Comparison of ENCODE assay signal across 1 cellular context in the genomic region with DNA sequence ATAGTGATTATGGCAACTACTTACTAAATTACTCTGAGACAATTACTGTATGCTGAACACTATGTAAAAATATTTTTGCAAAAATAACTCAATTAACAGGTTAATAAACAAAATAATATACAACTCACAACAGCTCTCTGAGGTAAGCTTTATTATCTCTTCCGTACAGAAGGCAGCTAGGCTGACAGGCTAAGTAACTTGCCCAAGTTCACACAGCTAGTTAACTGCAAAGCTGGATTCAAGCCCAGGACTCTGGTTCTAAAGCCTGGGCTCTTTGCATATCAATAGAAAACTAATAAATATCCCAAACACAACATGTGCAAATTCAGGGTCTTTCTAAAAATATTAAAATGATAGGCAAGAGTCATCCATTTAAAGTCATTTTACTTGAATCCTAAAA.
TF ChIP-seq lines count a peak whose summit lies in the region.

No MANE protein-coding gene starts in this region.

TF ChIP-seq in GM23338, 12 proteins besides CTCF, POLR2A, EP300 and RAD21:
- TF ChIP-seq, protein P1, sequence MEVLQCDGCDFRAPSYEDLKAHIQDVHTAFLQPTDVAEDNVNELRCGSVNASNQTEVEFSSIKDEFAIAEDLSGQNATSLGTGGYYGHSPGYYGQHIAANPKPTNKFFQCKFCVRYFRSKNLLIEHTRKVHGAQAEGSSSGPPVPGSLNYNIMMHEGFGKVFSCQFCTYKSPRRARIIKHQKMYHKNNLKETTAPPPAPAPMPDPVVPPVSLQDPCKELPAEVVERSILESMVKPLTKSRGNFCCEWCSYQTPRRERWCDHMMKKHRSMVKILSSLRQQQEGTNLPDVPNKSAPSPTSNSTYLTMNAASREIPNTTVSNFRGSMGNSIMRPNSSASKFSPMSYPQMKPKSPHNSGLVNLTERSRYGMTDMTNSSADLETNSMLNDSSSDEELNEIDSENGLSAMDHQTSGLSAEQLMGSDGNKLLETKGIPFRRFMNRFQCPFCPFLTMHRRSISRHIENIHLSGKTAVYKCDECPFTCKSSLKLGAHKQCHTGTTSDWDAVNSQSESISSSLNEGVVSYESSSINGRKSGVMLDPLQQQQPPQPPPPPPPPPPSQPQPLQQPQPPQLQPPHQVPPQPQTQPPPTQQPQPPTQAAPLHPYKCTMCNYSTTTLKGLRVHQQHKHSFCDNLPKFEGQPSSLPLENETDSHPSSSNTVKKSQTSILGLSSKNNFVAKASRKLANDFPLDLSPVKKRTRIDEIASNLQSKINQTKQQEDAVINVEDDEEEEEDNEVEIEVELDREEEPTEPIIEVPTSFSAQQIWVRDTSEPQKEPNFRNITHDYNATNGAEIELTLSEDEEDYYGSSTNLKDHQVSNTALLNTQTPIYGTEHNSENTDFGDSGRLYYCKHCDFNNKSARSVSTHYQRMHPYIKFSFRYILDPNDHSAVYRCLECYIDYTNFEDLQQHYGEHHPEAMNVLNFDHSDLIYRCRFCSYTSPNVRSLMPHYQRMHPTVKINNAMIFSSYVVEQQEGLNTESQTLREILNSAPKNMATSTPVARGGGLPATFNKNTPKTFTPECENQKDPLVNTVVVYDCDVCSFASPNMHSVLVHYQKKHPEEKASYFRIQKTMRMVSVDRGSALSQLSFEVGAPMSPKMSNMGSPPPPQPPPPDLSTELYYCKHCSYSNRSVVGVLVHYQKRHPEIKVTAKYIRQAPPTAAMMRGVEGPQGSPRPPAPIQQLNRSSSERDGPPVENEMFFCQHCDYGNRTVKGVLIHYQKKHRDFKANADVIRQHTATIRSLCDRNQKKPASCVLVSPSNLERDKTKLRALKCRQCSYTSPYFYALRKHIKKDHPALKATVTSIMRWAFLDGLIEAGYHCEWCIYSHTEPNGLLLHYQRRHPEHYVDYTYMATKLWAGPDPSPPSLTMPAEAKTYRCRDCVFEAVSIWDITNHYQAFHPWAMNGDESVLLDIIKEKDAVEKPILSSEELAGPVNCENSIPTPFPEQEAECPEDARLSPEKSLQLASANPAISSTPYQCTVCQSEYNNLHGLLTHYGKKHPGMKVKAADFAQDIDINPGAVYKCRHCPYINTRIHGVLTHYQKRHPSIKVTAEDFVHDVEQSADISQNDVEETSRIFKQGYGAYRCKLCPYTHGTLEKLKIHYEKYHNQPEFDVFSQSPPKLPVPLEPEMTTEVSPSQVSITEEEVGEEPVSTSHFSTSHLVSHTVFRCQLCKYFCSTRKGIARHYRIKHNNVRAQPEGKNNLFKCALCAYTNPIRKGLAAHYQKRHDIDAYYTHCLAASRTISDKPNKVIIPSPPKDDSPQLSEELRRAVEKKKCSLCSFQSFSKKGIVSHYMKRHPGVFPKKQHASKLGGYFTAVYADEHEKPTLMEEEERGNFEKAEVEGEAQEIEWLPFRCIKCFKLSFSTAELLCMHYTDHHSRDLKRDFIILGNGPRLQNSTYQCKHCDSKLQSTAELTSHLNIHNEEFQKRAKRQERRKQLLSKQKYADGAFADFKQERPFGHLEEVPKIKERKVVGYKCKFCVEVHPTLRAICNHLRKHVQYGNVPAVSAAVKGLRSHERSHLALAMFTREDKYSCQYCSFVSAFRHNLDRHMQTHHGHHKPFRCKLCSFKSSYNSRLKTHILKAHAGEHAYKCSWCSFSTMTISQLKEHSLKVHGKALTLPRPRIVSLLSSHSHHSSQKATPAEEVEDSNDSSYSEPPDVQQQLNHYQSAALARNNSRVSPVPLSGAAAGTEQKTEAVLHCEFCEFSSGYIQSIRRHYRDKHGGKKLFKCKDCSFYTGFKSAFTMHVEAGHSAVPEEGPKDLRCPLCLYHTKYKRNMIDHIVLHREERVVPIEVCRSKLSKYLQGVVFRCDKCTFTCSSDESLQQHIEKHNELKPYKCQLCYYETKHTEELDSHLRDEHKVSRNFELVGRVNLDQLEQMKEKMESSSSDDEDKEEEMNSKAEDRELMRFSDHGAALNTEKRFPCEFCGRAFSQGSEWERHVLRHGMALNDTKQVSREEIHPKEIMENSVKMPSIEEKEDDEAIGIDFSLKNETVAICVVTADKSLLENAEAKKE (CRISPR knock-in tag; IDR thresholded peaks at IDR 0.05) = no peak
- TF ChIP-seq, protein P2, sequence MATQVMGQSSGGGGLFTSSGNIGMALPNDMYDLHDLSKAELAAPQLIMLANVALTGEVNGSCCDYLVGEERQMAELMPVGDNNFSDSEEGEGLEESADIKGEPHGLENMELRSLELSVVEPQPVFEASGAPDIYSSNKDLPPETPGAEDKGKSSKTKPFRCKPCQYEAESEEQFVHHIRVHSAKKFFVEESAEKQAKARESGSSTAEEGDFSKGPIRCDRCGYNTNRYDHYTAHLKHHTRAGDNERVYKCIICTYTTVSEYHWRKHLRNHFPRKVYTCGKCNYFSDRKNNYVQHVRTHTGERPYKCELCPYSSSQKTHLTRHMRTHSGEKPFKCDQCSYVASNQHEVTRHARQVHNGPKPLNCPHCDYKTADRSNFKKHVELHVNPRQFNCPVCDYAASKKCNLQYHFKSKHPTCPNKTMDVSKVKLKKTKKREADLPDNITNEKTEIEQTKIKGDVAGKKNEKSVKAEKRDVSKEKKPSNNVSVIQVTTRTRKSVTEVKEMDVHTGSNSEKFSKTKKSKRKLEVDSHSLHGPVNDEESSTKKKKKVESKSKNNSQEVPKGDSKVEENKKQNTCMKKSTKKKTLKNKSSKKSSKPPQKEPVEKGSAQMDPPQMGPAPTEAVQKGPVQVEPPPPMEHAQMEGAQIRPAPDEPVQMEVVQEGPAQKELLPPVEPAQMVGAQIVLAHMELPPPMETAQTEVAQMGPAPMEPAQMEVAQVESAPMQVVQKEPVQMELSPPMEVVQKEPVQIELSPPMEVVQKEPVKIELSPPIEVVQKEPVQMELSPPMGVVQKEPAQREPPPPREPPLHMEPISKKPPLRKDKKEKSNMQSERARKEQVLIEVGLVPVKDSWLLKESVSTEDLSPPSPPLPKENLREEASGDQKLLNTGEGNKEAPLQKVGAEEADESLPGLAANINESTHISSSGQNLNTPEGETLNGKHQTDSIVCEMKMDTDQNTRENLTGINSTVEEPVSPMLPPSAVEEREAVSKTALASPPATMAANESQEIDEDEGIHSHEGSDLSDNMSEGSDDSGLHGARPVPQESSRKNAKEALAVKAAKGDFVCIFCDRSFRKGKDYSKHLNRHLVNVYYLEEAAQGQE (IDR thresholded peaks at IDR 0.05; ENCODE audit: unreplicated experiment) = no peak
- TF ChIP-seq POLR2AphosphoS5 (IDR thresholded peaks at IDR 0.05; ENCODE audit: low read depth) = no peak
- TF ChIP-seq, protein P3, sequence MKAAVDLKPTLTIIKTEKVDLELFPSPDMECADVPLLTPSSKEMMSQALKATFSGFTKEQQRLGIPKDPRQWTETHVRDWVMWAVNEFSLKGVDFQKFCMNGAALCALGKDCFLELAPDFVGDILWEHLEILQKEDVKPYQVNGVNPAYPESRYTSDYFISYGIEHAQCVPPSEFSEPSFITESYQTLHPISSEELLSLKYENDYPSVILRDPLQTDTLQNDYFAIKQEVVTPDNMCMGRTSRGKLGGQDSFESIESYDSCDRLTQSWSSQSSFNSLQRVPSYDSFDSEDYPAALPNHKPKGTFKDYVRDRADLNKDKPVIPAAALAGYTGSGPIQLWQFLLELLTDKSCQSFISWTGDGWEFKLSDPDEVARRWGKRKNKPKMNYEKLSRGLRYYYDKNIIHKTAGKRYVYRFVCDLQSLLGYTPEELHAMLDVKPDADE (IDR thresholded peaks at IDR 0.05) = no peak
- TF ChIP-seq ZNF114 (CRISPR knock-in tag; IDR thresholded peaks at IDR 0.05) = no peak
- TF ChIP-seq NANOG (IDR thresholded peaks at IDR 0.05; ENCODE audit: borderline replicate concordance) = no peak
- TF ChIP-seq CREB1 (CRISPR knock-in tag; IDR thresholded peaks at IDR 0.05; ENCODE audit: low read depth) = no peak
- no peak for TF ChIP-seq JUNB (IDR thresholded peaks at IDR 0.05; ENCODE audit: unreplicated experiment)
- TF ChIP-seq ZNF331 (CRISPR knock-in tag; IDR thresholded peaks at IDR 0.05; ENCODE audit: low read depth) = no peak
- TF ChIP-seq STAT1 (IDR thresholded peaks at IDR 0.05; ENCODE audit: unreplicated experiment) = no peak
- TF ChIP-seq EZH2 (IDR thresholded peaks at IDR 0.05; ENCODE audit: low read depth, unreplicated experiment) = no peak
- TF ChIP-seq EZH2phosphoT487 (IDR thresholded peaks at IDR 0.05; ENCODE audit: unreplicated experiment) = no peak
